In the genomic region with DNA sequence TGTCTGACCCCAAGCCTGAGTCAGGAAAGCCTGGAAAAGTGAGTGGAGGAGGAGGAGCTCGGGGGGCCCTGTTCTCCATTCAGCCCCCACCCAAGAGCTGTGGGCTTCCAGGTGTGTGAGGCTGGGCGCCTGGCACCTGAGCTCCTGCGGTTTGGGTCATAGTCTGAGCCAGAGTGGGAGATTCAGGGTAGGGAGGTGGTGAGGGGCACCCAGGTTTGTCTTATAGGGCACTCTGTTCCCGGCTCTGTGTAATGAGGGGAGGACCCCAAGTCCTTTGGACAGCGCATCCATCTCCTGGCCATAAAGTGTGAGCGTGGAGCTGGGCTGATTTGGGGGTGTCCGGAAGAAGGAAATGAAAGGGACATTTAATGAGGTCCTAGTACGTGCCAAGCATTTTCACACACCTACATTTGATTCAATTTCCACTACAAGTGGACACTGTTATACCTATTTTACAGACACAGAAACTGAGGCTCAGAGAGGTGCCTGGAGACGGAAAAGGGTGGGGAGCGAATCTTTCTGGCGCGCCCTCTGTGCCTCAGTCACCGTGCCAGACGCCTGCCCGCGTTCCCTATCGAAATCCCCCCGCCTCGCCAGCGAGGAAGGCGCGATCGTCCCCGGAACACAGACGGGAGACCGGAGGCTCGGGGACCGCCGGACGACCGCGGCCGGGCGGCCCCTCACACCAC, we compare ENCODE assay signal across 8 cellular contexts. TPM values are rescaled to one million over a fixed set of nuclear protein-coding genes. Genes with fewer than 3 reads are reported as not detected.
DNase-seq lines count a peak whose midpoint lies in the region; ATAC-seq and TF ChIP-seq lines count a peak whose summit lies in the region.

No MANE protein-coding gene starts in this region.

- intact Hi-C loops in left cardiac atrium (cut with DNase I) = loop anchor here in 1 of 2 donors (5.0 kb wide), 1 partner anchor 75 kb away; no protein-coding TSS in a partner anchor
- intact Hi-C loops in MCF 10A (cut with micrococcal nuclease) = loop anchor here (5.0 kb wide), 2 partner anchors 40 to 75 kb away; no protein-coding TSS in a partner anchor

- POLR2A ChIA-PET in MCF 10A (lab: Yijun Ruan, JAX) = interaction anchor here (1.2 to 1.3 kb wide), 2 partner anchors 9 to 13 kb away, joined by 3 read pairs; no protein-coding TSS in a partner anchor

- no peak for TF ChIP-seq CTCF in cardiac muscle cell (IDR thresholded peaks at IDR 0.05; ENCODE audit: low read depth, low read length)
- no peak for TF ChIP-seq CTCF in MCF 10A (IDR thresholded peaks at IDR 0.05; ENCODE audit: unreplicated experiment)
- TF ChIP-seq CTCF in mesothelial cell of epicardium (IDR thresholded peaks at IDR 0.05; ENCODE audit: unreplicated experiment) = no peak
- no peak for TF ChIP-seq CTCF in upper lobe of left lung (IDR thresholded peaks at IDR 0.05)

- H3K9me3 Mint-ChIP-seq in MCF 10A (ENCODE audit: unreplicated experiment) (no peaks in the 10 kb centered on the region), mesothelial cell of epicardium (no peaks in the 10 kb centered on the region)

- H3K4me3 Mint-ChIP-seq in MCF 10A (ENCODE audit: unreplicated experiment) (peak overlapping the region; percentile 62), mesothelial cell of epicardium (peak overlapping the region; percentile 68)

- TF ChIP-seq POLR2A in upper lobe of left lung (IDR thresholded peaks at IDR 0.05) = no peak

- H3K27me3 Mint-ChIP-seq in MCF 10A (ENCODE audit: insufficient read depth, unreplicated experiment) (peaks cover 45% of the 10 kb centered on the region), mesothelial cell of epicardium (ENCODE audit: low read depth) (peaks cover 77% of the 10 kb centered on the region)

- WGBS in upper lobe of left lung, 2 donors = 28 to 45% methylated on average over 18 to 31 of the region's 34 CpGs

- ATAC-seq in left cardiac atrium = no peak
- ATAC-seq in upper lobe of left lung (ENCODE audit: low FRiP score in 2 of 2) = no peak
- ATAC-seq in HG02852 (IDR thresholded peaks at IDR 0.05; ENCODE audit: unreplicated experiment) = no peak

- BruUV-seq in MCF 10A (replicated peaks; lab: Mats Ljungman, UMichigan) = no TSS peak

- H3K4me1 ChIP-seq in cardiac muscle cell (ENCODE audit: low read depth) (no peaks in the 10 kb centered on the region), upper lobe of left lung (peaks cover 11 to 19% (median 16%) of the 10 kb centered on the region in 4 donors)

- H3K27ac Mint-ChIP-seq in MCF 10A (ENCODE audit: low read depth, unreplicated experiment) (no peak overlapping the region), mesothelial cell of epicardium (peak overlapping the region; percentile 21)

- H3K36me3 ChIP-seq in cardiac muscle cell (no peaks in the 10 kb centered on the region), upper lobe of left lung (no peaks in the 10 kb centered on the region)

- H3K4me3 ChIP-seq in cardiac muscle cell = peak overlapping the region; percentile 51
- peak overlapping the region; percentile 48 to 55 (median 50) for H3K4me3 ChIP-seq in upper lobe of left lung

- no peaks in the 10 kb centered on the region for H3K9me3 ChIP-seq in cardiac muscle cell (ENCODE audit: low read depth)
- no peaks in the 10 kb centered on the region for H3K9me3 ChIP-seq in upper lobe of left lung

- CTCF ChIA-PET in MCF 10A (lab: Yijun Ruan, JAX) = interaction anchor here (0.6 to 1.4 kb wide), 2 partner anchors 11 to 18 kb away, joined by 3 read pairs; no protein-coding TSS in a partner anchor

- H3K27ac ChIP-seq in cardiac muscle cell = no peak overlapping the region
- H3K27ac ChIP-seq in upper lobe of left lung = peak overlapping the region in 2 of 4 donors; percentile 6 to 70

- H3K27me3 ChIP-seq in cardiac muscle cell (peaks cover 47% of the 10 kb centered on the region), upper lobe of left lung (peaks cover 0 to 18% (median 2%) of the 10 kb centered on the region in 4 donors)

- peaks cover 4% of the 10 kb centered on the region for H3K36me3 Mint-ChIP-seq in MCF 10A (ENCODE audit: insufficient read depth, unreplicated experiment)
- no peaks in the 10 kb centered on the region for H3K36me3 Mint-ChIP-seq in mesothelial cell of epicardium

- DNase-seq in cardiac muscle cell (ENCODE audit: low read depth in 1 of 2, low spot score in 1 of 2) (no peak), left cardiac atrium (no peak), MCF 10A (ENCODE audit: unreplicated experiment) (no peak), mesothelial cell of epicardium (ENCODE audit: low spot score in 2 of 2, unreplicated experiment in 2 of 2) (no peak), upper lobe of left lung (no peak), SHP77 (lab: John Stamatoyannopoulos, UW) (no peak), NCI-H1092 treated with DMSO at 0.1 percent for 48 hours (lab: John Stamatoyannopoulos, UW) (no peak)

- TF ChIP-seq EP300 in upper lobe of left lung (IDR thresholded peaks at IDR 0.05) = no peak

- H3K4me1 Mint-ChIP-seq in MCF 10A (ENCODE audit: insufficient read depth, unreplicated experiment) (peaks cover 14% of the 10 kb centered on the region), mesothelial cell of epicardium (peaks cover 2% of the 10 kb centered on the region)

RNA-seq across cellular contexts. Expression of gene NPTXR, which starts 1.2 kb away (rescaled TPM):
- 15.1 and 16.7 TPM in 2 replicates for total RNA-seq in cardiac muscle cell
- 4.0 and 4.2 TPM in 2 replicates for polyA plus RNA-seq in cardiac muscle cell
- 10 to 100 TPM; 26.9 to 30.8 TPM for total RNA-seq in left cardiac atrium
- total RNA-seq in MCF 10A (2022) = 0.93 and 0.96 TPM in 2 replicates
- 9.6 to 10.3 TPM (median 10.1 TPM) in 3 replicates for total RNA-seq in mesothelial cell of epicardium
- total RNA-seq in upper lobe of left lung = 1 to 10 TPM in 5 of 6 donors, not detected in 1; 1.4 to 6.6 (median 3.0) TPM

RNA-seq across cellular contexts. Expression of gene CBX6, which starts 29.4 kb away (rescaled TPM):
- 62.5 and 89.9 TPM in 2 replicates for total RNA-seq in cardiac muscle cell
- polyA plus RNA-seq in cardiac muscle cell = 40.9 and 46.8 TPM in 2 replicates
- 10 to 100 TPM; 46.0 to 54.3 TPM for total RNA-seq in left cardiac atrium
- 22.9 and 42.1 TPM in 2 replicates for total RNA-seq in MCF 10A (2022)
- 101 to 104 TPM (median 102 TPM) in 3 replicates for total RNA-seq in mesothelial cell of epicardium
- total RNA-seq in upper lobe of left lung = 10 to 100 TPM; 30.4 to 74.9 (median 45.4) TPM

RNA-seq across cellular contexts. Expression of gene DNAL4, which starts 48.7 kb away (rescaled TPM):
- total RNA-seq in cardiac muscle cell (42.3 and 48.5 TPM in 2 replicates), left cardiac atrium (10 to 100 TPM in 1 of 2 donors, 1 to 10 TPM in 1; 8.8 to 10.8 TPM), MCF 10A (2022) (18.3 and 30.3 TPM in 2 replicates), mesothelial cell of epicardium (15.9 to 18.0 TPM (median 17.3 TPM) in 3 replicates), upper lobe of left lung (10 to 100 TPM; 14.7 to 23.7 (median 20.2) TPM)
- polyA plus RNA-seq in cardiac muscle cell = 39.7 and 55.4 TPM in 2 replicates
